Comparison of ENCODE assay signal across 23 cellular contexts in the genomic region with DNA sequence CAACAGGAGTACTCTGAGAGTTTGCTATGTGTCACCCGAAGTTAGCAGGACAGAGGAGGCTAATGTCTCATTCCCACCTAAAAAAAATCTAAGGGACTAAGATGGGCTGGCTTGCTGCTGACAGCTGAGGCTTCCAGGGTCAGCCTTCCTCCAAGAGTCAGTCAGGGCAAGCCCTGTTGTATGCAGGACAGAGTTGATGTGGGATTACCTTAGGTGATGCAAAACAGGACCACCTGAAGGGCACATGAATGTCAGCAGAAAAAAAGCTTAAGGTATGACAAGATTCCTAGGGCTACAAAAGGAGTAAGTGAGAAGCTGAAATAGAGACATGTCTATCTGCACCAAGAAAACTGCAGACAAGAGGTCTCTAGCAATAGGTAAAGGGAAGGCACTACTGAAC.
"Had no signal": no experiment of that assay in that cellular context is flagged by ENCODE, and none has a peak within 500 bp of the region (broad histone marks: within the 10 kb centered on the region; RNA-seq: fewer than 3 reads in every experiment).

No MANE protein-coding gene starts in this region.

- ATAC-seq: HepG2 had no signal

- H3K4me2 ChIP-seq: PC-9 had no signal

- H3K36me3 ChIP-seq: MG63, Peyer's patch, SJSA1 had no signal

- H3K4me3 ChIP-seq: MG63, PC-9, Peyer's patch, SJSA1, SK-N-MC had no signal

- DNase-seq: IMR-90, Karpas-422, KG1, MG63, NCI-H1092, NCI-H1105 treated with DMSO at 0.1 percent for 48 hours, NCI-H1417 treated with DMSO at 0.1 percent for 48 hours, NCI-H146, NCI-H1694 treated with DMSO at 0.1 percent for 48 hours, NCI-H1930, NCI-H2081, NCI-H2107, NCI-H2227 treated with DMSO at 0.1 percent for 48 hours, NCI-H524, NCI-H526 treated with DMSO at 0.1 percent for 48 hours, NCI-H748 treated with DMSO at 0.1 percent for 48 hours, PC-9, Peyer's patch, Right ventricle myocardium superior, SIG-M5 had no signal

- H3K4me1 ChIP-seq: Peyer's patch, SJSA1 had no signal

- H3K9me3 ChIP-seq: MG63, Peyer's patch, SJSA1 had no signal

- H3K27me3 ChIP-seq: MG63, Peyer's patch, SJSA1 had no signal

- H3K27ac ChIP-seq: PC-9, Peyer's patch, SJSA1, SK-N-MC had no signal

- FAIRE-seq: HepG2 had no signal

- H2AFZ ChIP-seq: PC-9 had no signal
